ENCODE assay signal across 14 cellular contexts in the genomic region with DNA sequence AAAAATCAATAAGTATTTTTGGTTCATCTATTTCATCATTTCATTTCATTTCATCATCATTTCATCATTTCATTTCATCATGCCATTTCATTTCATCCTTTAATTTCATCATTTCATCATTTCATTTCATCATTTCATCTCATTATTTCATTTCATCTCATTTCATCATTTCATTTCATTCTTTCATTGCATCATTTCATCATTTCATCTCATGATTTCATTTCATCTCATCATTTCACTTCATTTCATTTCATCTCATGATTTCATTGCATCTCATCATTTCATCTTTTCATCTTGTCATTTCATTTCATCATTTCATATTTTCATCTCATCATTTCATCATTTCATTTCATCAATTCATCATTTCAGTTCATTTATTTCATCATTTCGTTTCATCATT. TPM values are rescaled to one million over a fixed set of nuclear protein-coding genes. Genes with fewer than 3 reads are reported as not detected.
A peak's percentile ranks its signal among the peaks of the same experiment; 100 is the strongest.
DNase-seq lines count a peak whose midpoint lies in the region; ATAC-seq, FAIRE-seq and TF ChIP-seq lines count a peak whose summit lies in the region.
"Not testable (repeated sequence)": the region's sequence is repeated elsewhere in the genome, so short reads cannot be mapped to it uniquely, and the experiment has no call there.
"Had no signal": no experiment of that assay in that cellular context is flagged by ENCODE, and none has a peak within 500 bp of the region (broad histone marks: within the 10 kb centered on the region; RNA-seq: fewer than 3 reads in every experiment).

No MANE protein-coding gene starts in this region.

- not testable (repeated sequence) for DNase-seq in Calu3; activated T-cell treated with anti-CD3 and anti-CD28 coated beads, Interleukin-2, amount 50 U/mL, for 72 hours; activated naive CD8-positive, alpha-beta T cell treated with anti-CD3 and anti-CD28 coated beads, Interleukin-2, amount 50 U/mL, for 24 hours; K562 (ENCODE audit: extremely low read depth in 1 of 4, low spot score in 3 of 4); kidney; progenitor cell of endocrine pancreas (ENCODE audit: low spot score, unreplicated experiment)
- peak; percentile 8 for DNase-seq in OCI-M1 (lab: John Stamatoyannopoulos, UW)

- in situ Hi-C loops in K562 (cut with MboI): not testable (repeated sequence)

- H3K4me1 Mint-ChIP-seq in Calu3 (ENCODE audit: low read depth, unreplicated experiment); activated T-cell treated with anti-CD3 and anti-CD28 coated beads, Interleukin-2, amount 50 U/mL, for 72 hours (ENCODE audit: low read depth); activated naive CD8-positive, alpha-beta T cell treated with anti-CD3 and anti-CD28 coated beads, Interleukin-2, amount 50 U/mL, for 24 hours; progenitor cell of endocrine pancreas (ENCODE audit: low read depth): not testable (repeated sequence)

- not testable (repeated sequence) for H3K27me3 Mint-ChIP-seq in Calu3 (ENCODE audit: unreplicated experiment); activated T-cell treated with anti-CD3 and anti-CD28 coated beads, Interleukin-2, amount 50 U/mL, for 72 hours (ENCODE audit: low read depth); activated naive CD8-positive, alpha-beta T cell treated with anti-CD3 and anti-CD28 coated beads, Interleukin-2, amount 50 U/mL, for 24 hours; progenitor cell of endocrine pancreas

- not testable (repeated sequence) for TF ChIP-seq CTCF in Calu3 (IDR thresholded peaks at IDR 0.05; ENCODE audit: unreplicated experiment); K562 (IDR thresholded peaks at IDR 0.05 in 2 of 3, conservative IDR thresholded peaks at IDR 0.05 in 1 of 3; ENCODE audit: insufficient read depth in 2 of 3, low read depth in 1 of 3, low read length in 3 of 3); kidney (IDR thresholded peaks at IDR 0.05; ENCODE audit: borderline replicate concordance, extremely low read depth, insufficient read depth); progenitor cell of endocrine pancreas (IDR thresholded peaks at IDR 0.05; ENCODE audit: unreplicated experiment)

- not testable (repeated sequence) for H3K27ac ChIP-seq in K562 (ENCODE audit: extremely low read depth, low read depth, low read length); kidney (ENCODE audit: low read depth in 2 of 2, low read length in 2 of 2)

- H3K9ac ChIP-seq in K562 (ENCODE audit: insufficient read depth in 1 of 2, low read depth in 2 of 2, low read length in 2 of 2); kidney (ENCODE audit: low read length in 2 of 2): not testable (repeated sequence)

- not testable (repeated sequence) for H3K9me1 ChIP-seq in K562 (ENCODE audit: control insufficient read depth, insufficient read depth, low read length)

- TF ChIP-seq RAD21 in K562 (CRISPR knock-in tag; conservative IDR thresholded peaks at IDR 0.05 in 1 of 2, IDR thresholded peaks at IDR 0.05 in 1 of 2): not testable (repeated sequence)

- POLR2A ChIA-PET in K562 (lab: Yijun Ruan, JAX): not testable (repeated sequence)

- TF ChIP-seq POLR2A in K562 (conservative IDR thresholded peaks at IDR 0.05): not testable (repeated sequence)

- H4K20me1 ChIP-seq in K562 (replicated peaks; ENCODE audit: control insufficient read depth, insufficient read depth, low read length): not testable (repeated sequence)

- H3K4me1 ChIP-seq in K562 (replicated peaks in 1 of 2; ENCODE audit: control insufficient read depth in 2 of 2, insufficient read depth in 2 of 2, low read length in 2 of 2); kidney (ENCODE audit: control insufficient read depth in 1 of 2, insufficient read depth in 1 of 2, low read depth in 1 of 2, low read length in 2 of 2): not testable (repeated sequence)

- not testable (repeated sequence) for H3K4me2 ChIP-seq in K562 (ENCODE audit: insufficient read depth, low read length)

- CTCF ChIA-PET in Calu3 (lab: Charles Lee); K562 (lab: Yijun Ruan, JAX; ENCODE audit: low intra/inter-chr PET ratio): not testable (repeated sequence)

- not testable (repeated sequence) for H3K36me3 ChIP-seq in K562 (ENCODE audit: control insufficient read depth, insufficient read depth, low read length); kidney (ENCODE audit: control insufficient read depth in 1 of 2, insufficient read depth in 2 of 2, low read length in 2 of 2)

- H3K4me3 Mint-ChIP-seq in Calu3 (ENCODE audit: low read depth, unreplicated experiment); activated T-cell treated with anti-CD3 and anti-CD28 coated beads, Interleukin-2, amount 50 U/mL, for 72 hours; activated naive CD8-positive, alpha-beta T cell treated with anti-CD3 and anti-CD28 coated beads, Interleukin-2, amount 50 U/mL, for 24 hours; progenitor cell of endocrine pancreas (ENCODE audit: low read depth): not testable (repeated sequence)

- not testable (repeated sequence) for H3K4me3 ChIP-seq in K562; kidney (ENCODE audit: low read length in 2 of 2)

- H3K27me3 ChIP-seq in K562 (ENCODE audit: control insufficient read depth in 2 of 2, insufficient read depth in 2 of 2, low read length in 2 of 2): not testable (repeated sequence)

- H2AFZ ChIP-seq in K562 (ENCODE audit: low read depth, low read length): not testable (repeated sequence)

- not testable (repeated sequence) for ATAC-seq in activated T-cell treated with anti-CD3 and anti-CD28 coated beads, Interleukin-2, amount 50 U/mL, for 72 hours (replicated peaks in 1 of 2); activated naive CD8-positive, alpha-beta T cell treated with anti-CD3 and anti-CD28 coated beads, Interleukin-2, amount 50 U/mL, for 24 hours; K562

- H3K9me3 ChIP-seq in K562 (replicated peaks; ENCODE audit: control insufficient read depth, insufficient read depth, low read depth, low read length); kidney (ENCODE audit: control insufficient read depth in 1 of 2, low read length in 2 of 2): not testable (repeated sequence)

- not testable (repeated sequence) for H3K79me2 ChIP-seq in K562 (ENCODE audit: control insufficient read depth, insufficient read depth, low read length)

- WGBS in K562 (ENCODE audit: insufficient coverage, low coverage, missing lambda C conversion rate): no CpG with 5 or more reads among the region's 1 CpG

- FAIRE-seq in K562 (lab: Jason Lieb, UNC): not testable (repeated sequence)
- FAIRE-seq in kidney (lab: Jason Lieb, UNC): peak; percentile 93

- intact Hi-C loops in Calu3 (cut with micrococcal nuclease; ENCODE audit: unreplicated experiment); K562 (cut with micrococcal nuclease); kidney (cut with DNase I): not testable (repeated sequence)

- BruUV-seq in Calu3 (replicated peaks; lab: Mats Ljungman, UMichigan); K562 (replicated peaks; lab: Mats Ljungman, UMichigan): not testable (repeated sequence)

- not testable (repeated sequence) for H3K36me3 Mint-ChIP-seq in Calu3 (ENCODE audit: insufficient read depth, unreplicated experiment); activated naive CD8-positive, alpha-beta T cell treated with anti-CD3 and anti-CD28 coated beads, Interleukin-2, amount 50 U/mL, for 24 hours (ENCODE audit: low read depth); progenitor cell of endocrine pancreas (ENCODE audit: insufficient read depth)
- H3K36me3 Mint-ChIP-seq in activated T-cell treated with anti-CD3 and anti-CD28 coated beads, Interleukin-2, amount 50 U/mL, for 72 hours (ENCODE audit: insufficient read depth in 2 of 2): peaks cover 15 to 19% of the 10 kb centered on the region in 2 donors

- H3K27ac Mint-ChIP-seq in Calu3 (ENCODE audit: unreplicated experiment) (peak overlapping the region; percentile 14), progenitor cell of endocrine pancreas (peak overlapping the region; percentile 5)
- H3K27ac Mint-ChIP-seq in activated T-cell treated with anti-CD3 and anti-CD28 coated beads, Interleukin-2, amount 50 U/mL, for 72 hours: peak overlapping the region; percentile 51
- H3K27ac Mint-ChIP-seq in activated naive CD8-positive, alpha-beta T cell treated with anti-CD3 and anti-CD28 coated beads, Interleukin-2, amount 50 U/mL, for 24 hours: peak overlapping the region; percentile 73

- not testable (repeated sequence) for TF ChIP-seq EP300 in K562 (IDR thresholded peaks at IDR 0.05; ENCODE audit: low read length)

- H3K9me3 Mint-ChIP-seq in Calu3 (ENCODE audit: low read depth, unreplicated experiment) (peaks cover 18% of the 10 kb centered on the region), progenitor cell of endocrine pancreas (ENCODE audit: low read depth) (peaks cover 21% of the 10 kb centered on the region)
- H3K9me3 Mint-ChIP-seq in activated T-cell treated with anti-CD3 and anti-CD28 coated beads, Interleukin-2, amount 50 U/mL, for 72 hours: peaks cover 14 to 16% of the 10 kb centered on the region in 2 donors
- peaks cover 17% of the 10 kb centered on the region for H3K9me3 Mint-ChIP-seq in activated naive CD8-positive, alpha-beta T cell treated with anti-CD3 and anti-CD28 coated beads, Interleukin-2, amount 50 U/mL, for 24 hours

RNA-seq across cellular contexts. Expression of a gene that starts 31.2 kb away (rescaled TPM):
- total RNA-seq in Calu3 (2022) (not detected in 2 replicates), K562 (2014; rRNA removed) (2.0 and 5.0 TPM in 2 replicates), K562 (2014; rRNA removed; fragmentation: Illumina TruSeq; extraction: Trizol) (3.8 and 4.1 TPM in 2 replicates), K562 (2015; rRNA removed; fragmentation: Illumina TruSeq; extraction: Trizol) (7.5 and 8.4 TPM in 2 replicates), K562 (2021) (2.8 TPM in 2 replicates), kidney (not detected), progenitor cell of endocrine pancreas (not detected in 2 replicates)
- total RNA-seq in activated T-cell treated with anti-CD3 and anti-CD28 coated beads, Interleukin-2, amount 50 U/mL, for 72 hours: not detected
- total RNA-seq in K562 (2011; cell fraction: chromatin; rRNA removed; ENCODE audit: low replicate concordance): 0.65 TPM in 1 of 2 replicates, not detected in the other
- 7.2 and 8.4 TPM in 2 replicates for total RNA-seq in K562 (2011; cell fraction: nucleolus; rRNA removed)
- total RNA-seq in K562 (2011; cell fraction: nucleoplasm; rRNA removed): 2.7 and 3.8 TPM in 2 replicates
- polyA plus RNA-seq in K562 (2011; rRNA removed) (0.64 and 2.3 TPM in 2 replicates), K562 (2014; fragmentation: Illumina TruSeq; extraction: Trizol) (4.1 and 6.0 TPM in 2 replicates), K562 (2014; fragmentation: Nextera tagmentation; extraction: Ambion mirVana) (10 to 100 TPM; 13.3 to 19.0 TPM), K562 (2014; rRNA removed) (1.5 and 3.6 TPM in 2 replicates), kidney (ENCODE audit: insufficient read depth, low read depth, low replicate concordance) (not detected)
- 2.1 and 5.6 TPM in 2 replicates for polyA plus RNA-seq in K562 (2011; cell fraction: cytosol; rRNA removed)
- polyA plus RNA-seq in K562 (2011; cell fraction: nucleus; rRNA removed): 10.9 and 11.7 TPM in 2 replicates
- 4.7 and 6.0 TPM in 2 replicates for polyA plus RNA-seq in K562 (2012)
- 1.0 and 1.4 TPM in 2 replicates for polyA minus RNA-seq in K562 (2011; rRNA and poly(A)+ RNA removed)
- polyA minus RNA-seq in K562 (2011; cell fraction: cytosol; rRNA and poly(A)+ RNA removed): not detected in 2 replicates
- polyA minus RNA-seq in K562 (2011; cell fraction: nucleus; rRNA and poly(A)+ RNA removed): 4.7 and 9.3 TPM in 2 replicates
- total RNA-seq: A673; CD4-positive, alpha-beta memory T cell; GM23248; H4; HT-29 had no signal
- polyA plus RNA-seq: AG04450; CD14-positive monocyte; CD4-positive, alpha-beta memory T cell; GM23248 had no signal

Comparison
In these comparisons a context has a peak if more than half of its experiments do, and no peak if none do; other contexts are left out.
1. H3K27ac Mint-ChIP-seq: peak in every context shown above with its lines; median percentile 73 in activated naive CD8-positive, alpha-beta T cell treated with anti-CD3 and anti-CD28 coated beads, Interleukin-2, amount 50 U/mL, for 24 hours; 51 in activated T-cell treated with anti-CD3 and anti-CD28 coated beads, Interleukin-2, amount 50 U/mL, for 72 hours; 14 in Calu3; 5 in progenitor cell of endocrine pancreas.